ENCODE assay signal across 11 cellular contexts in the genomic region with DNA sequence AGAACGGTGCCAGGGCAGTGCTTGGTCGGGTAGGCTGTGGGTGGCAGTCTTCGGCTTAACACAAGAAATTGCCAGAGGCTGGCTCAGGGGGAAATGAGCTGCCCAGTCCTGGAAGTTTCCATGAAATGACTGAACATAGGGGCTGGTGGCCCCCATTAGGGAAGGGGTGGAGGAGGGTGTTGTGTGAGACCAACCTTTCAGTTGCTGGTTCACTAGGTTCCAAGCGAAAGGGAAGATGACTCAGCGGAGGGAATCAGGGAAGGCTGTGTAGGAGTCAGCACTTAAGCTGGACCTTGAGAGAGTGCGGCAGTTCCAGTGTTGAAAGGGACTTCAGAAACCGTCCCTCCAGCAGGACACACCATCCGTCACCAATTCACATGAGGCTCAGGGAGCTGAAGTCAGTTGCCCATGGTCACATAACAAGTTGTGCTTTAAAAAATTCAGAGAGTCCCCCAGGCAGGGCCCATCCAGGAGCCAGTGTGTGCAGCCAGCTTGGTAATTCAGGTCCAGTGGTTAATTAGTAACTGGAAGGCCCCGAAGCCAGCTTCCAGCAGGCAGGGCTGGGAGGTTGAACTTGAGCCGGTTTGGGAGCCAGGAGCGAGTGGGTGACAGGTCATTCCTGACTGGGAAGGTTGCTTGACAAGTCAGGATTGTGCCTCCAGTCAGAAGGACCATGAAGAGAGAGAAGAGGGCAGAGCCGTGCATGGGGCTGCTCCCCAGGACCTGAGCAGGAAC. TPM values are rescaled to one million over a fixed set of nuclear protein-coding genes. Genes with fewer than 3 reads are reported as not detected.
A peak's percentile ranks its signal among the peaks of the same experiment; 100 is the strongest.
DNase-seq lines count a peak whose midpoint lies in the region; ATAC-seq, FAIRE-seq and TF ChIP-seq lines count a peak whose summit lies in the region.
"Had no signal": no experiment of that assay in that cellular context is flagged by ENCODE, and none has a peak within 500 bp of the region (broad histone marks: within the 10 kb centered on the region; RNA-seq: fewer than 3 reads in every experiment).

A gene (plus strand): TSS at position 616 of the 735 bp plus-strand sequence. CDS start 7,469 bp downstream, outside the sequence.

- no peak within 1 kb of the TSS for H2AK5ac ChIP-seq in neuronal stem cell (ENCODE audit: low read depth, low read length)

- in situ Hi-C loops in GM23248 (cut with MboI), result no loop called here

- H3K18ac ChIP-seq in neuronal stem cell (ENCODE audit: low read length), result no peak within 1 kb of the TSS

- no peaks in the 10 kb centered on the region for H3K27me3 ChIP-seq in GM23248 (replicated peaks; ENCODE audit: insufficient read depth)
- H3K27me3 ChIP-seq in neuronal stem cell (ENCODE audit: control insufficient read depth in 3 of 3, insufficient read depth in 3 of 3, low read depth in 1 of 3, low read length in 3 of 3), result no peaks in the 10 kb centered on the region
- H3K27me3 ChIP-seq: gastroesophageal sphincter had no signal

- H2BK5ac ChIP-seq in neuronal stem cell (ENCODE audit: low read length), result no peak within 1 kb of the TSS

- H3K9me2 ChIP-seq in GM23248 (ENCODE audit: insufficient read depth), result no peaks in the 10 kb centered on the region

- intact Hi-C loops in posterior vena cava (cut with DNase I), result no loop called here

- no peaks in the 10 kb centered on the region for H3K36me3 ChIP-seq in GM23248 (ENCODE audit: low read depth)
- H3K36me3 ChIP-seq in neuronal stem cell (replicated peaks in 1 of 2; ENCODE audit: control insufficient read depth in 2 of 2, insufficient read depth in 2 of 2, low read length in 2 of 2), result no peaks in the 10 kb centered on the region
- H3K36me3 ChIP-seq: gastroesophageal sphincter had no signal

- no peak within 1 kb of the TSS for H2AFZ ChIP-seq in GM23248
- H2AFZ ChIP-seq in neuronal stem cell (ENCODE audit: low read length), result no peak within 1 kb of the TSS

- no peak within 1 kb of the TSS for H2BK12ac ChIP-seq in neuronal stem cell (ENCODE audit: low read length)

- no peak within 1 kb of the TSS for H4K8ac ChIP-seq in neuronal stem cell (ENCODE audit: low read depth, low read length)

- H3K27me3 Mint-ChIP-seq in WTC11 (ENCODE audit: low read depth), result no peaks in the 10 kb centered on the region
- H3K27me3 Mint-ChIP-seq in activated CD8-positive, alpha-beta memory T cell treated with anti-CD3 and anti-CD28 coated beads, Interleukin-2, amount 10 ng/mL, durations not matched to agents 7 days and 5 days, result no peaks in the 10 kb centered on the region
- H3K27me3 Mint-ChIP-seq in activated CD8-positive, alpha-beta T cell treated with anti-CD3 and anti-CD28 coated beads, Interleukin-2, amount 10 ng/mL, durations not matched to agents 7 days and 5 days (ENCODE audit: low read depth), result peaks cover 5% of the 10 kb centered on the region
- H3K27me3 Mint-ChIP-seq: activated naive CD8-positive, alpha-beta T cell treated with anti-CD3 and anti-CD28 coated beads, Interleukin-2, amount 10 ng/mL, durations not matched to agents 7 days and 5 days had no signal

- DNase-seq in GM23248 (peak; percentile 29), WTC11 (ENCODE audit: low spot score) (no peak), posterior vena cava (ENCODE audit: low spot score) (peak; percentile 57), neuronal stem cell (ENCODE audit: low spot score) (no peak)
- no peak for DNase-seq in activated CD8-positive, alpha-beta memory T cell treated with anti-CD3 and anti-CD28 coated beads, Interleukin-2, amount 10 ng/mL, durations not matched to agents 7 days and 5 days
- DNase-seq in activated CD8-positive, alpha-beta T cell treated with anti-CD3 and anti-CD28 coated beads, Interleukin-2, amount 10 ng/mL, durations not matched to agents 7 days and 5 days, result no peak
- DNase-seq: activated naive CD8-positive, alpha-beta T cell treated with anti-CD3 and anti-CD28 coated beads, Interleukin-2, amount 10 ng/mL, durations not matched to agents 7 days and 5 days; DMS79 had no signal

- H3K23ac ChIP-seq in neuronal stem cell (ENCODE audit: low read depth, low read length, poor library complexity), result no peak within 1 kb of the TSS

- H3K4me1 ChIP-seq in GM23248 (ENCODE audit: insufficient read depth) (no peaks in the 10 kb centered on the region), neuronal stem cell (ENCODE audit: control insufficient read depth in 2 of 2, insufficient read depth in 1 of 2, low read depth in 1 of 2, low read length in 2 of 2) (peaks cover 0 to 3% of the 10 kb centered on the region in 2 donors)
- H3K4me1 ChIP-seq: gastroesophageal sphincter had no signal

- TF ChIP-seq CTCF in WTC11 (IDR thresholded peaks at IDR 0.05), result no peak

- no peak within 1 kb of the TSS for H2BK15ac ChIP-seq in neuronal stem cell (ENCODE audit: low read length)

- POLR2A ChIA-PET in WTC11 (lab: Charles Lee), result no interaction called here
- POLR2A ChIA-PET in activated CD8-positive, alpha-beta T cell treated with anti-CD3 and anti-CD28 coated beads, Interleukin-2, amount 10 ng/mL, durations not matched to agents 7 days and 5 days (lab: Charles Lee), result no interaction called here

- H2BK120ac ChIP-seq in neuronal stem cell (ENCODE audit: low read depth, low read length), result no peak within 1 kb of the TSS

- ATAC-seq in WTC11 (no peak), GM21717 (IDR thresholded peaks at IDR 0.05; ENCODE audit: unreplicated experiment) (no peak)
- ATAC-seq in activated CD8-positive, alpha-beta memory T cell treated with anti-CD3 and anti-CD28 coated beads, Interleukin-2, amount 10 ng/mL, durations not matched to agents 7 days and 5 days, result no peak
- ATAC-seq in activated CD8-positive, alpha-beta T cell treated with anti-CD3 and anti-CD28 coated beads, Interleukin-2, amount 10 ng/mL, durations not matched to agents 7 days and 5 days, result no peak
- ATAC-seq: gastroesophageal sphincter had no signal

- H3F3A ChIP-seq in GM23248 (ENCODE audit: insufficient read depth), result no peaks in the 10 kb centered on the region

- H3K4me3 ChIP-seq in GM23248, result no peak within 1 kb of the TSS
- H3K4me3 ChIP-seq in neuronal stem cell (ENCODE audit: low read length in 2 of 2), result no peak within 1 kb of the TSS
- H3K4me3 ChIP-seq: gastroesophageal sphincter had no signal

- H3K4me3 Mint-ChIP-seq in WTC11, result no peak within 1 kb of the TSS
- H3K4me3 Mint-ChIP-seq in activated CD8-positive, alpha-beta memory T cell treated with anti-CD3 and anti-CD28 coated beads, Interleukin-2, amount 10 ng/mL, durations not matched to agents 7 days and 5 days, result no peak within 1 kb of the TSS
- no peak within 1 kb of the TSS for H3K4me3 Mint-ChIP-seq in activated CD8-positive, alpha-beta T cell treated with anti-CD3 and anti-CD28 coated beads, Interleukin-2, amount 10 ng/mL, durations not matched to agents 7 days and 5 days
- H3K4me3 Mint-ChIP-seq: activated naive CD8-positive, alpha-beta T cell treated with anti-CD3 and anti-CD28 coated beads, Interleukin-2, amount 10 ng/mL, durations not matched to agents 7 days and 5 days had no signal

- no peak within 1 kb of the TSS for H3K14ac ChIP-seq in neuronal stem cell (ENCODE audit: low read length)

- no peaks in the 10 kb centered on the region for H3K36me3 Mint-ChIP-seq in WTC11
- no peaks in the 10 kb centered on the region for H3K36me3 Mint-ChIP-seq in activated CD8-positive, alpha-beta memory T cell treated with anti-CD3 and anti-CD28 coated beads, Interleukin-2, amount 10 ng/mL, durations not matched to agents 7 days and 5 days
- H3K36me3 Mint-ChIP-seq in activated CD8-positive, alpha-beta T cell treated with anti-CD3 and anti-CD28 coated beads, Interleukin-2, amount 10 ng/mL, durations not matched to agents 7 days and 5 days (ENCODE audit: low read depth), result no peaks in the 10 kb centered on the region
- H3K36me3 Mint-ChIP-seq: activated naive CD8-positive, alpha-beta T cell treated with anti-CD3 and anti-CD28 coated beads, Interleukin-2, amount 10 ng/mL, durations not matched to agents 7 days and 5 days had no signal

- CTCF ChIA-PET in WTC11 (lab: Charles Lee), result interaction anchor here (1.0 to 2.2 kb wide), 3 partner anchors 20 to 28 kb away, joined by 3 to 8 read pairs (median 5); no protein-coding TSS in a partner anchor
- CTCF ChIA-PET in activated CD8-positive, alpha-beta memory T cell treated with anti-CD3 and anti-CD28 coated beads, Interleukin-2, amount 10 ng/mL, durations not matched to agents 7 days and 5 days (lab: Charles Lee), result interaction anchor here (1.1 kb wide), 1 partner anchor 20 kb away, joined by 4 read pairs; no protein-coding TSS in a partner anchor
- CTCF ChIA-PET in activated CD8-positive, alpha-beta T cell treated with anti-CD3 and anti-CD28 coated beads, Interleukin-2, amount 10 ng/mL, durations not matched to agents 7 days and 5 days (lab: Charles Lee), result interaction anchor here (1.0 to 1.1 kb wide), 2 partner anchors 9 to 20 kb away, joined by 3 to 7 read pairs; no protein-coding TSS in a partner anchor

- no peak within 1 kb of the TSS for H3K27ac ChIP-seq in GM23248
- no peak within 1 kb of the TSS for H3K27ac ChIP-seq in neuronal stem cell (replicated peaks; ENCODE audit: low read length)
- H3K27ac ChIP-seq: gastroesophageal sphincter had no signal

- no peaks in the 10 kb centered on the region for H3K79me1 ChIP-seq in neuronal stem cell (ENCODE audit: low read depth, low read length)

- no peak within 1 kb of the TSS for H3K4ac ChIP-seq in neuronal stem cell (ENCODE audit: low read length)

- H3K9me3 ChIP-seq in GM23248 (ENCODE audit: low read depth) (no peaks in the 10 kb centered on the region), neuronal stem cell (replicated peaks in 1 of 2; ENCODE audit: control insufficient read depth in 2 of 2, insufficient read depth in 1 of 2, low read depth in 1 of 2, low read length in 2 of 2) (no peaks in the 10 kb centered on the region)
- H3K9me3 ChIP-seq: gastroesophageal sphincter had no signal

- 78 to 84% methylated on average over 12 of the region's 12 CpGs for WGBS in GM23248 (ENCODE audit: low coverage in 1 of 2, low lambda C conversion rate in 2 of 2, missing lambda C conversion rate in 2 of 2), 2 experiments
- WGBS in neuronal stem cell (ENCODE audit: extremely low coverage in 2 of 2, insufficient read length in 2 of 2, insufficient replicate concordance in 1 of 2), 2 donors, result no CpG with 5 or more reads among the region's 12 CpGs

- H4K91ac ChIP-seq in neuronal stem cell (ENCODE audit: low read depth, low read length, poor library complexity), result no peak within 1 kb of the TSS

- peak; percentile 53 for FAIRE-seq in islet of Langerhans (lab: Jason Lieb, UNC)

- H3K4me1 Mint-ChIP-seq in WTC11, result peaks cover 3% of the 10 kb centered on the region
- no peaks in the 10 kb centered on the region for H3K4me1 Mint-ChIP-seq in activated CD8-positive, alpha-beta memory T cell treated with anti-CD3 and anti-CD28 coated beads, Interleukin-2, amount 10 ng/mL, durations not matched to agents 7 days and 5 days
- H3K4me1 Mint-ChIP-seq in activated CD8-positive, alpha-beta T cell treated with anti-CD3 and anti-CD28 coated beads, Interleukin-2, amount 10 ng/mL, durations not matched to agents 7 days and 5 days (ENCODE audit: low read depth), result no peaks in the 10 kb centered on the region

- H3K9me3 Mint-ChIP-seq in WTC11, result no peaks in the 10 kb centered on the region
- H3K9me3 Mint-ChIP-seq in activated CD8-positive, alpha-beta memory T cell treated with anti-CD3 and anti-CD28 coated beads, Interleukin-2, amount 10 ng/mL, durations not matched to agents 7 days and 5 days (ENCODE audit: low read depth), result no peaks in the 10 kb centered on the region
- H3K9me3 Mint-ChIP-seq in activated CD8-positive, alpha-beta T cell treated with anti-CD3 and anti-CD28 coated beads, Interleukin-2, amount 10 ng/mL, durations not matched to agents 7 days and 5 days (ENCODE audit: insufficient read depth), result no peaks in the 10 kb centered on the region
- H3K9me3 Mint-ChIP-seq: activated naive CD8-positive, alpha-beta T cell treated with anti-CD3 and anti-CD28 coated beads, Interleukin-2, amount 10 ng/mL, durations not matched to agents 7 days and 5 days had no signal

- no peaks in the 10 kb centered on the region for H4K20me1 ChIP-seq in GM23248 (ENCODE audit: insufficient read depth)

- peak within 1 kb of the TSS; percentile 61 for H3K27ac Mint-ChIP-seq in WTC11
- no peak within 1 kb of the TSS for H3K27ac Mint-ChIP-seq in activated CD8-positive, alpha-beta memory T cell treated with anti-CD3 and anti-CD28 coated beads, Interleukin-2, amount 10 ng/mL, durations not matched to agents 7 days and 5 days
- H3K27ac Mint-ChIP-seq in activated CD8-positive, alpha-beta T cell treated with anti-CD3 and anti-CD28 coated beads, Interleukin-2, amount 10 ng/mL, durations not matched to agents 7 days and 5 days, result no peak within 1 kb of the TSS
- H3K27ac Mint-ChIP-seq: activated naive CD8-positive, alpha-beta T cell treated with anti-CD3 and anti-CD28 coated beads, Interleukin-2, amount 10 ng/mL, durations not matched to agents 7 days and 5 days had no signal

- H3K4me2 ChIP-seq in GM23248 (ENCODE audit: unreplicated experiment), result no peak within 1 kb of the TSS
- no peak within 1 kb of the TSS for H3K4me2 ChIP-seq in neuronal stem cell (ENCODE audit: insufficient read depth, low read length, poor library complexity, severe bottlenecking)

- H3K9ac ChIP-seq in GM23248, result no peak within 1 kb of the TSS
- no peak within 1 kb of the TSS for H3K9ac ChIP-seq in neuronal stem cell (ENCODE audit: low read depth, low read length, poor library complexity)

- H3K79me2 ChIP-seq in GM23248 (ENCODE audit: insufficient read depth), result no peaks in the 10 kb centered on the region

RNA-seq across cellular contexts. Expression of the gene that starts here (rescaled TPM):
- not detected in 2 replicates for total RNA-seq in GM23248 (2014; rRNA removed; shearing (Covaris generic))
- polyA plus RNA-seq in GM23248 (2016; fragmentation: Nextera tagmentation; extraction: Ambion mirVana), result not detected in 2 replicates
- total RNA-seq in WTC11 (2021), result 0.74 to 1.2 TPM (median 0.99 TPM) in 3 replicates
- 1 to 10 TPM in 1 of 2 donors, under 1 TPM in 1; 0.76 to 1.3 TPM for total RNA-seq in posterior vena cava
- polyA plus RNA-seq in neuronal stem cell (2013, experiment 1 of 2), result 1.7 TPM
- 1.9 TPM for polyA plus RNA-seq in neuronal stem cell (2013, experiment 2 of 2)
- total RNA-seq in activated CD8-positive, alpha-beta memory T cell treated with anti-CD3 and anti-CD28 coated beads, Interleukin-2, amount 10 ng/mL, durations not matched to agents 7 days and 5 days, result under 1 TPM in 1 of 2 experiments, not detected in 1; 0.26 TPM
- total RNA-seq in activated CD8-positive, alpha-beta T cell treated with anti-CD3 and anti-CD28 coated beads, Interleukin-2, amount 10 ng/mL, durations not matched to agents 7 days and 5 days, result under 1 TPM in 1 of 2 experiments, not detected in 1; 0.10 TPM

Comparison
In these comparisons a context has a peak if more than half of its experiments do, and no peak if none do; other contexts are left out.
1. Peak in DNase-seq in GM23248; RNA of the gene not detected or under 1 TPM.